Comparison of ENCODE assay signal across 8 cellular contexts in the genomic region with DNA sequence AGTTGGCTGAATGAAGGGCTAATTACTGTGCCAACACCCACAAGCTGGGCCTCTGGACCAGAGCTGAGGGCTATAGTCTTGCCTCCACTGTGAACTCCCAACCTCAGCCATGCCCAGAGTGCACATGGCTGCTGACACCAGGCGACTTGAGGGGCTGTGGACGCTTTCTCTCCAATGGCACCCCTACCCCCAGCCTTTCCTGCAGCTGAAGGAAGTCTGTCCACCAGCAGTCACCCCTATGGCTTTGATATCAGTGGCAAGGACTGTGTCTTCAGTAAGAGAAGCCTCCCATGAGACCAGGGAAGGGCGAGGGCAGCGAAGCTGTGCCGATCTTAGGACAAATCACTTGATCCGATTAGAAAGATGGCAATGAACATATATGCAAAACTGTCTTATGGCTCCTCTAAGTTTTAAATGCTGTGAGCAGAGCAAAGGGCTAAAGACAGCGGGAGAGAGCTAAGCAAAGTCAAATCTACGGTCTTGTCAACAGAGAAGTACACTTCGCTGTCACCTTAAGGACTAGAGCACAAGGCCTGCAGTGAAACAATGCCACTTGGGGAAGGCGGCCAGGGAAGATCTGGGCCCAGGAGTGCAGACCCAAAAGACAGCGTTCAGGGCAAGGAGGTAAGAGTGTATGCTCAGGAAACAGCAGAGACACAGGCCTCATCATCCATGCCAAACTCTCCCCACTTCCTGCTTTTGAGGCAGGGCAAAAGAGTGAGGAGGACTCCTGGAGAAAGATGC. TPM values are rescaled to one million over a fixed set of nuclear protein-coding genes. Genes with fewer than 3 reads are reported as not detected.
DNase-seq lines count a peak whose midpoint lies in the region; ATAC-seq, FAIRE-seq and TF ChIP-seq lines count a peak whose summit lies in the region.

No MANE protein-coding gene starts in this region.

- ATAC-seq in heart right ventricle, result no peak
- ATAC-seq in right cardiac atrium, result no peak
- no peak for ATAC-seq in activated T-cell treated with anti-CD3 and anti-CD28 coated beads, Interleukin-2, amount 50 U/mL, for 72 hours (replicated peaks in 1 of 2)
- no peak for ATAC-seq in HG03159 (IDR thresholded peaks at IDR 0.05; ENCODE audit: unreplicated experiment)

- H3K27me3 ChIP-seq in heart right ventricle (no peaks in the 10 kb centered on the region), right cardiac atrium (ENCODE audit: control insufficient read depth, insufficient read depth) (no peaks in the 10 kb centered on the region), liver (ENCODE audit: control insufficient read depth in 4 of 4, insufficient read depth in 4 of 4, low read length in 3 of 4) (no peaks in the 10 kb centered on the region)

- peaks cover 10 to 38% (median 25%) of the 10 kb centered on the region in 9 donors for H3K4me1 ChIP-seq in heart right ventricle
- H3K4me1 ChIP-seq in right cardiac atrium (ENCODE audit: control insufficient read depth, insufficient read depth, low read length), result peaks cover 9% of the 10 kb centered on the region
- H3K4me1 ChIP-seq in liver (ENCODE audit: control insufficient read depth in 4 of 4, insufficient read depth in 4 of 4, low read length in 3 of 4), result peaks cover 1 to 25% (median 16%) of the 10 kb centered on the region in 4 donors

- FAIRE-seq in urothelium cell line (lab: Jason Lieb, UNC), result no peak

- H3K9me3 Mint-ChIP-seq in activated T-cell treated with anti-CD3 and anti-CD28 coated beads, Interleukin-2, amount 50 U/mL, for 72 hours, result no peaks in the 10 kb centered on the region

- H3K27me3 Mint-ChIP-seq in activated T-cell treated with anti-CD3 and anti-CD28 coated beads, Interleukin-2, amount 50 U/mL, for 72 hours (ENCODE audit: low read depth), result no peaks in the 10 kb centered on the region

- no peak for DNase-seq in heart right ventricle
- no peak for DNase-seq in right cardiac atrium
- no peak for DNase-seq in activated T-cell treated with anti-CD3 and anti-CD28 coated beads, Interleukin-2, amount 50 U/mL, for 72 hours
- DNase-seq in urothelium cell line (ENCODE audit: low spot score), result peak; percentile 1
- DNase-seq in HT-29 (ENCODE audit: low spot score), result no peak
- no peak for DNase-seq in stimulated activated CD4-positive, alpha-beta T cell treated with anti-CD3 and anti-CD28 coated beads, Interleukin-4, amount 100 ng/mL, for 1 hour

- H3K36me3 ChIP-seq in heart right ventricle (peaks cover 0 to 47% (median 25%) of the 10 kb centered on the region in 9 donors), liver (ENCODE audit: control insufficient read depth in 4 of 4, insufficient read depth in 3 of 4, low read depth in 1 of 4, low read length in 3 of 4) (peaks cover 3 to 31% (median 23%) of the 10 kb centered on the region in 4 donors)

- peaks cover 4 to 6% of the 10 kb centered on the region in 2 donors for H3K36me3 Mint-ChIP-seq in activated T-cell treated with anti-CD3 and anti-CD28 coated beads, Interleukin-2, amount 50 U/mL, for 72 hours (ENCODE audit: insufficient read depth in 2 of 2)

- 90 to 93% methylated on average over 11 of the region's 11 CpGs for WGBS in heart right ventricle, 2 donors
- 87% methylated on average over 11 of the region's 11 CpGs for WGBS in right cardiac atrium
- 94% methylated on average over 11 of the region's 11 CpGs for WGBS in liver

- peak overlapping the region; percentile 98 for H3K27ac Mint-ChIP-seq in activated T-cell treated with anti-CD3 and anti-CD28 coated beads, Interleukin-2, amount 50 U/mL, for 72 hours

- H3K4me1 Mint-ChIP-seq in activated T-cell treated with anti-CD3 and anti-CD28 coated beads, Interleukin-2, amount 50 U/mL, for 72 hours (ENCODE audit: low read depth), result peaks cover 30% of the 10 kb centered on the region

- TF ChIP-seq CTCF in heart right ventricle (IDR thresholded peaks at IDR 0.05) (no peak), liver (IDR thresholded peaks at IDR 0.05; ENCODE audit: low read depth, low read length, missing input control) (no peak)

- H3K4me3 ChIP-seq in heart right ventricle, result peak overlapping the region in 7 of 10 donors; percentile 70 to 100 (median 98)
- no peak overlapping the region for H3K4me3 ChIP-seq in right cardiac atrium (ENCODE audit: low read length)
- peak overlapping the region in 2 of 3 donors; percentile 84 to 92 for H3K4me3 ChIP-seq in liver (ENCODE audit: low read depth in 1 of 3, low read length in 3 of 3)

- intact Hi-C loops in heart right ventricle (cut with DNase I), result no loop called here
- intact Hi-C loops in right cardiac atrium (cut with DNase I), result no loop called here

- peak overlapping the region; percentile 97 to 99 for H3K4me3 Mint-ChIP-seq in activated T-cell treated with anti-CD3 and anti-CD28 coated beads, Interleukin-2, amount 50 U/mL, for 72 hours

- peak overlapping the region in 1 of 2 donors; percentile 92 for H3K9ac ChIP-seq in liver (ENCODE audit: low read depth in 1 of 2, low read length in 2 of 2)

- peak overlapping the region in 2 of 10 donors; percentile 3 to 75 for H3K27ac ChIP-seq in heart right ventricle
- no peak overlapping the region for H3K27ac ChIP-seq in right cardiac atrium (ENCODE audit: low read length)
- no peak overlapping the region for H3K27ac ChIP-seq in liver (ENCODE audit: low read depth in 1 of 2, low read length in 2 of 2)

- no peaks in the 10 kb centered on the region for H3K9me3 ChIP-seq in heart right ventricle
- H3K9me3 ChIP-seq in right cardiac atrium (ENCODE audit: control insufficient read depth, low read length), result no peaks in the 10 kb centered on the region
- no peaks in the 10 kb centered on the region for H3K9me3 ChIP-seq in liver (ENCODE audit: control insufficient read depth in 4 of 4, low read length in 3 of 4)

- TF ChIP-seq RAD21 in liver (IDR thresholded peaks at IDR 0.05), result no peak

TF ChIP-seq in liver, 16 proteins besides CTCF, POLR2A, EP300 and RAD21:
- no peak for TF ChIP-seq GABPA (IDR thresholded peaks at IDR 0.05 in 1 of 2, conservative IDR thresholded peaks at IDR 0.05 in 1 of 2)
- TF ChIP-seq NR2F2 (IDR thresholded peaks at IDR 0.05), result no peak
- TF ChIP-seq SP1 (IDR thresholded peaks at IDR 0.05), result no peak
- TF ChIP-seq HNF4G (IDR thresholded peaks at IDR 0.05), result no peak

RNA-seq across cellular contexts. Expression of a gene that starts 1.6 kb away (rescaled TPM):
- total RNA-seq in heart right ventricle, result 10 to 100 TPM; 35.9 to 67.0 (median 45.1) TPM
- polyA plus RNA-seq in heart right ventricle, result 10 to 100 TPM; 17.5 to 34.4 TPM
- total RNA-seq in right cardiac atrium, result 10 to 100 TPM; 43.4 to 59.4 (median 51.0) TPM
- polyA plus RNA-seq in right cardiac atrium, result 37.7 TPM
- 10 to 100 TPM; 45.9 to 66.6 TPM for total RNA-seq in activated T-cell treated with anti-CD3 and anti-CD28 coated beads, Interleukin-2, amount 50 U/mL, for 72 hours
- total RNA-seq in liver, result 10 to 100 TPM; 15.0 to 54.8 TPM
- polyA plus RNA-seq in liver, result 10 to 100 TPM; 14.2 to 33.8 TPM
- total RNA-seq in HT-29 (2014; rRNA removed; shearing (Covaris generic)), result 43.3 and 50.1 TPM in 2 replicates

RNA-seq across cellular contexts. Expression of a gene that starts 14.7 kb away (rescaled TPM):
- total RNA-seq in heart right ventricle (1 to 10 TPM in 1 of 10 donors, under 1 TPM in 8, not detected in 1; 0.14 to 1.3 (median 0.74) TPM), right cardiac atrium (1 to 10 TPM in 3 of 4 donors, under 1 TPM in 1; 0.71 to 3.1 (median 1.1) TPM), liver (under 1 TPM; 0.33 to 0.50 TPM)
- polyA plus RNA-seq in heart right ventricle (1 to 10 TPM in 1 of 2 donors, under 1 TPM in 1; 0.97 to 1.1 TPM), right cardiac atrium (1.3 TPM), liver (under 1 TPM; 0.29 to 0.46 TPM)
- total RNA-seq in activated T-cell treated with anti-CD3 and anti-CD28 coated beads, Interleukin-2, amount 50 U/mL, for 72 hours, result under 1 TPM in 1 of 2 donors, not detected in 1; 0.58 TPM
- 0.28 TPM in 1 of 2 replicates, not detected in the other for total RNA-seq in HT-29 (2014; rRNA removed; shearing (Covaris generic))

RNA-seq across cellular contexts. Expression of a gene that starts 57.4 kb away (rescaled TPM):
- 1 to 10 TPM in 3 of 10 donors, under 1 TPM in 3, not detected in 4; 0.30 to 2.0 (median 0.88) TPM for total RNA-seq in heart right ventricle
- polyA plus RNA-seq in heart right ventricle, result 1 to 10 TPM in 1 of 2 donors, under 1 TPM in 1; 0.28 to 6.4 TPM
- total RNA-seq in right cardiac atrium, result under 1 TPM in 2 of 4 donors, not detected in 2; 0.26 to 0.84 TPM
- polyA plus RNA-seq in right cardiac atrium, result 0.93 TPM
- not detected for total RNA-seq in activated T-cell treated with anti-CD3 and anti-CD28 coated beads, Interleukin-2, amount 50 U/mL, for 72 hours
- total RNA-seq in liver, result not detected
- polyA plus RNA-seq in liver, result not detected
- total RNA-seq in HT-29 (2014; rRNA removed; shearing (Covaris generic)), result 32.8 and 43.9 TPM in 2 replicates

Comparison
In these comparisons a context has a peak if more than half of its experiments do, and no peak if none do; other contexts are left out.
1. RNA of a gene that starts 57.4 kb away (total RNA-seq): 32.8 to 43.9 TPM in HT-29; 0.26 to 0.84 TPM in right cardiac atrium, 0.30 to 2.0 TPM in heart right ventricle, not detected in liver and not detected in activated T-cell treated with anti-CD3 and anti-CD28 coated beads, Interleukin-2, amount 50 U/mL, for 72 hours; every median in the first group is over 10 times any median in the second.